14 cellular contexts compared by ENCODE assay signal in the genomic region with DNA sequence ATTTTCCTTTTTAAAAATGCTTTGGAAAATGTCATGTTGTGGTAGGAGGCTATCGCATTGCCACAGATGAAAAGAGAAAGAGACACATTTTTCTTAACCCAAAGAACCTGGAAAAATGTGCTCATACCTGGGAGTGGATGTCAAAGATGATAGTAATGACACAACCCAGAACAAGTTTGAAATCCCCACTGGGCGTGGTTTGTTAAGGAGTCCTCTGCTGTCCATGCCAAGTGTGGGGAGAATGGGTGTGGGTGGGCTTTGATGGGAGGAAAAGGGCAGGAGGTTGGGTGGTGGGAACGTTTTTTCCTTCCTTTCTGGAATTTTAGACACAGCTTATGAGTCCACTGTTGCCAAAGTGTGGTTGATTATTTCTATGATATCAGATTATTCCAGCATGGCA.
"Had no signal": no experiment of that assay in that cellular context is flagged by ENCODE, and none has a peak within 500 bp of the region (broad histone marks: within the 10 kb centered on the region; RNA-seq: fewer than 3 reads in every experiment).

No MANE protein-coding gene starts in this region.

- ATAC-seq: left lung had no signal

- DNase-seq: activated CD4-positive, CD25-positive, alpha-beta regulatory T cell treated with anti-CD3 and anti-CD28 coated beads, Interleukin-2, amount 50 U/mL, for 72 hours; activated gamma-delta T cell; cerebellar nuclear complex; cortex of kidney; head of caudate nucleus; left lung; midbrain; occipital lobe; retina; spleen; stimulated activated CD8-positive, alpha-beta memory T cell treated with anti-CD3 and anti-CD28 coated beads, Interleukin-4, amount 100 ng/mL, for 48 hours; stimulated activated naive CD4-positive, alpha-beta T cell treated with Interleukin-2 at 50 U/mL for 16 hours; T-helper 2 cell; transverse colon had no signal
